ENCODE assay signal across 8 cellular contexts in the genomic region with DNA sequence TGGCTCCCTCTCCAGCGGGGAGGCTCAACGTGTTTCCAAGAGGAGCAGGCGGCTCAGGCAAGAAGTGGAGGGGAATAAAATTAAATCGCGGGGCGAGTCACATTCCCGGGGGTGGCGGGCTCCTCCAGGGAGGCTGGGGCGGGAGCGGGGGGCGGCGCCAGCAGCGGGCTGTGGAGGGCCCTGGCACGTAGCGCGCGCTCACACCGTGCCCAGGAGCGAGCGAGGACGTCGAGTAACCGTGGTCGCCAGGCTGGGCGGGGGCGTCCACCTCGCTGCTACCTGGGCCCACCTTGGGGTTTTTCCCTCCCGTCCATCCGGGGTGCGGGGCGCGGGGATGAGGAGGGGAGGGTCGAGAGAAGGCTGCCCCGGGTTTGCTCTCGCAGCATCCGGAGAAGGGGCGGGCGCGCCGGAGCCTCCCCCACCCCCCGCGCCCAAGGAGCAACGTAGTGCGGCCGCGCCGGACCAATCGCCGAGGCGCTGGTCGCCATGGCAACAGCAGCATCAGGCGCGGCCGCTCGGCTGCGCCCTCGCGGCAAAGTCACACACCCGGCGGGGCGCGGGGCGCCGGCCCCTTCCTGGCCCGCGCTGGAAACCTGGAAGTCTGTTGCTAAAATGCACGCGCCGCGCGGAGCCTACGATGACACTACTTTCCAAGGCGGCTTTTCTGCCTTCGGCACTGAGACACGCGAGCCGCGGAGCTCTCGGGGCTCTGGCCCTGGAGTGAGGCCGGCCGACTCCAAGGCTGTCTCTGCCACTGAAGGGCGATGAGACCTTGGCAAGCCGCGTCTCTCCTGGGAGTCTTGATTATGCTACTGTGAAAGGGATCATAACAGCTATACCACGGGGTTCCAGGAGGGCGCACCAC. TPM values are rescaled to one million over a fixed set of nuclear protein-coding genes. Genes with fewer than 3 reads are reported as not detected.
DNase-seq lines count a peak whose midpoint lies in the region; ATAC-seq and TF ChIP-seq lines count a peak whose summit lies in the region.

A gene (minus strand): TSS at position 388 of the 865 bp plus-strand sequence. CDS start 415 bp downstream, outside the sequence.

- H3K4me3 ChIP-seq in mucosa of descending colon, result no peak within 1 kb of the TSS

- intact Hi-C loops in CD4-positive, alpha-beta T cell (cut with DNase I, micrococcal nuclease), result loop anchor here in 1 of 2 experiments (5.0 kb wide), 2 partner anchors 56 to 76 kb away; no protein-coding TSS in a partner anchor
- intact Hi-C loops in mucosa of descending colon (cut with DNase I, micrococcal nuclease), result no loop called here

- no peak within 1 kb of the TSS for H3K27ac ChIP-seq in CD4-positive, alpha-beta T cell (ENCODE audit: low read depth, low read length)
- H3K27ac ChIP-seq in KOPT-K1 (ENCODE audit: low read depth, low read length, poor library complexity, severe bottlenecking), result peak within 1 kb of the TSS; percentile 100

- POLR2A ChIA-PET in CD4-positive, alpha-beta T cell (lab: Charles Lee), result no interaction called here

- H3K36me3 Mint-ChIP-seq in CD4-positive, alpha-beta T cell (ENCODE audit: low read depth), result no peaks in the 10 kb centered on the region
- peaks cover 9% of the 10 kb centered on the region for H3K36me3 Mint-ChIP-seq in effector memory CD8-positive, alpha-beta T cell (ENCODE audit: insufficient read depth)

- peaks cover 26% of the 10 kb centered on the region for H3K27me3 Mint-ChIP-seq in CD4-positive, alpha-beta T cell
- H3K27me3 Mint-ChIP-seq in effector memory CD8-positive, alpha-beta T cell, result peaks cover 7 to 17% of the 10 kb centered on the region in 2 donors

- CTCF ChIA-PET in CD4-positive, alpha-beta T cell (lab: Charles Lee), result no interaction called here

- no peaks in the 10 kb centered on the region for H3K9me3 Mint-ChIP-seq in CD4-positive, alpha-beta T cell
- H3K9me3 Mint-ChIP-seq in effector memory CD8-positive, alpha-beta T cell, result no peaks in the 10 kb centered on the region

- H3K27ac Mint-ChIP-seq in CD4-positive, alpha-beta T cell, result no peak within 1 kb of the TSS
- peak within 1 kb of the TSS; percentile 83 to 93 for H3K27ac Mint-ChIP-seq in effector memory CD8-positive, alpha-beta T cell

- no peak for TF ChIP-seq CTCF in CD4-positive, alpha-beta T cell (IDR thresholded peaks at IDR 0.05)
- TF ChIP-seq CTCF in mucosa of descending colon (IDR thresholded peaks at IDR 0.05), result no peak

- peak; percentile 26 to 75 (median 56) for DNase-seq in CD4-positive, alpha-beta T cell
- peak; percentile 85 for DNase-seq in activated CD8-positive, alpha-beta memory T cell treated with anti-CD3 and anti-CD28 coated beads for 24 hours
- DNase-seq in effector memory CD8-positive, alpha-beta T cell, result peak; percentile 57 to 77 (median 75)
- DNase-seq in mucosa of descending colon (peak; percentile 48 to 82 (median 55)), NOMO-1 treated with dmso at 0.1 percent for 144 hours (lab: John Stamatoyannopoulos, UW; ENCODE audit: unreplicated experiment) (no peak)
- peak; percentile 67 for DNase-seq in stimulated activated CD8-positive, alpha-beta memory T cell treated with anti-CD3 and anti-CD28 coated beads, Interleukin-4, amount 100 ng/mL, for 24 hours (ENCODE audit: low read depth)

- peak; percentile 69 for ATAC-seq in CD4-positive, alpha-beta T cell (ENCODE audit: poor library complexity)
- ATAC-seq in GM19463 (IDR thresholded peaks at IDR 0.05; ENCODE audit: unreplicated experiment) (peak; percentile 66), mucosa of descending colon (peak; percentile 57)
- peak; percentile 77 for ATAC-seq in effector memory CD8-positive, alpha-beta T cell (replicated peaks)

- no peaks in the 10 kb centered on the region for H3K4me1 ChIP-seq in mucosa of descending colon (ENCODE audit: low read depth)

- no peaks in the 10 kb centered on the region for H3K9me3 ChIP-seq in CD4-positive, alpha-beta T cell (ENCODE audit: control insufficient read depth, low read length)
- H3K9me3 ChIP-seq in KOPT-K1 (ENCODE audit: insufficient read depth, low read length, poor library complexity, severe bottlenecking), result no peaks in the 10 kb centered on the region
- no peaks in the 10 kb centered on the region for H3K9me3 ChIP-seq in mucosa of descending colon

- H3K36me3 ChIP-seq in KOPT-K1 (ENCODE audit: insufficient read depth, low read length) (no peaks in the 10 kb centered on the region), mucosa of descending colon (ENCODE audit: low read depth) (no peaks in the 10 kb centered on the region)

- H3K27me3 ChIP-seq in CD4-positive, alpha-beta T cell (ENCODE audit: control insufficient read depth, insufficient read depth, low read length), result peaks cover 17% of the 10 kb centered on the region

- H3K4me3 Mint-ChIP-seq in CD4-positive, alpha-beta T cell, result peak within 1 kb of the TSS; percentile 83
- peak within 1 kb of the TSS; percentile 77 to 78 for H3K4me3 Mint-ChIP-seq in effector memory CD8-positive, alpha-beta T cell

- H3K4me1 Mint-ChIP-seq in CD4-positive, alpha-beta T cell (ENCODE audit: low read depth), result peaks cover 37% of the 10 kb centered on the region
- peaks cover 40 to 41% of the 10 kb centered on the region in 2 donors for H3K4me1 Mint-ChIP-seq in effector memory CD8-positive, alpha-beta T cell (ENCODE audit: low read depth in 2 of 2)

RNA-seq across cellular contexts. Expression of the gene that starts here (rescaled TPM):
- total RNA-seq in CD4-positive, alpha-beta T cell, result 100 to 1,000 TPM; 102 to 108 TPM
- total RNA-seq in mucosa of descending colon, result 10 to 100 TPM; 19.8 to 42.2 (median 21.9) TPM
